8 cellular contexts compared by ENCODE assay signal in the genomic region with DNA sequence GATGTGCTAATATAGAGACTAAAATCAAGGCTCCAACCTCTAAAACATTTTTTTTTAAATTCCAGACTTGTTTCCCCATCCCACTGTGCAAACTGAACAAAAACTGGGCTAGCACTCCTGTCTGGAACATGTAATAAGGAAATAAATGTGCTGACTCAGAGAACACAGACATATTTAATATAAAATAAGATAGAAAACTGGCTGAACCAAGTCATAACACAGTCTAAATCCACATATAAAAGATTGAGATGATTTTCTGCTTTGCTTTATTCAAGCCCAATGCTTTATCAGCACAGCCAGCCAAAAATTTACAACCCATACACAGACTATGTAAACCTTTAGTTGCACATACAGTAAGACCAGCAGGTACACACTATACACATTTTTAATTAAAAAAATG. TPM values are rescaled to one million over a fixed set of nuclear protein-coding genes. Genes with fewer than 3 reads are reported as not detected.
DNase-seq lines count a peak whose midpoint lies in the region; ATAC-seq, FAIRE-seq and TF ChIP-seq lines count a peak whose summit lies in the region.

No MANE protein-coding gene starts in this region.

- H3K4me1 Mint-ChIP-seq in CD4-positive, CD25-positive, alpha-beta regulatory T cell = peaks cover 10 to 71% (median 51%) of the 10 kb centered on the region in 4 donors

- intact Hi-C loops in OCI-LY7 (cut with micrococcal nuclease; ENCODE audit: unreplicated experiment) (loop anchor here (10.0 kb wide), 1 partner anchor 272 kb away; a partner anchor contains a TSS), endothelial cell of umbilical vein (cut with micrococcal nuclease) (loop anchor here (1.0 to 5.0 kb wide), 2 partner anchors 7 to 39 kb away; no protein-coding TSS in a partner anchor)

- POLR2A ChIA-PET in OCI-LY7 (lab: Charles Lee) (no interaction called here), endothelial cell of umbilical vein (lab: Charles Lee) (no interaction called here)

- H3K27ac ChIP-seq in CD4-positive, CD25-positive, alpha-beta regulatory T cell (ENCODE audit: insufficient read depth, low read length, poor library complexity, severe bottlenecking) = peak overlapping the region; percentile 55
- no peak overlapping the region for H3K27ac ChIP-seq in OCI-LY7 (ENCODE audit: low read depth, low read length, poor library complexity, severe bottlenecking)
- H3K27ac ChIP-seq in endothelial cell of umbilical vein (ENCODE audit: insufficient read depth, low read depth, low read length) = no peak overlapping the region
- peak overlapping the region; percentile 92 for H3K27ac ChIP-seq in osteoblast (ENCODE audit: low read depth, low read length)

- no peak for DNase-seq in CD4-positive, CD25-positive, alpha-beta regulatory T cell
- DNase-seq in OCI-LY7 (ENCODE audit: low spot score) (no peak), endothelial cell of umbilical vein (ENCODE audit: low read depth, low spot score) (no peak), osteoblast (ENCODE audit: insufficient read length, low spot score, missing footprints) (peak; percentile 73), GM12892 (ENCODE audit: insufficient read length) (no peak), dedifferentiated amniotic fluid mesenchymal stem cell (ENCODE audit: extremely low spot score) (no peak)
- DNase-seq in effector CD8-positive, alpha-beta T cell (lab: John Stamatoyannopoulos, UW) = no peak

- peaks cover 0 to 1% (median 0%) of the 10 kb centered on the region in 7 donors for H3K9me3 Mint-ChIP-seq in CD4-positive, CD25-positive, alpha-beta regulatory T cell

- dilution Hi-C loops in endothelial cell of umbilical vein (cut with MboI; ENCODE audit: extremely low pct_ligation_motif_present, low sequenced_read_pairs) = no loop called here

- no peaks in the 10 kb centered on the region for H3K9me1 ChIP-seq in endothelial cell of umbilical vein (replicated peaks; ENCODE audit: control insufficient read depth, extremely low read depth, insufficient read depth, low read length)

- no peak for ATAC-seq in CD4-positive, CD25-positive, alpha-beta regulatory T cell (ENCODE audit: low read depth in 2 of 2)
- no peak for ATAC-seq in GM21737 (IDR thresholded peaks at IDR 0.05; ENCODE audit: unreplicated experiment)

- peak overlapping the region; percentile 92 to 99 (median 96) for H3K4me3 Mint-ChIP-seq in CD4-positive, CD25-positive, alpha-beta regulatory T cell

- peak overlapping the region; percentile 78 to 100 (median 100) for H3K27ac Mint-ChIP-seq in CD4-positive, CD25-positive, alpha-beta regulatory T cell

- peaks cover 1% of the 10 kb centered on the region for H3K36me3 ChIP-seq in CD4-positive, CD25-positive, alpha-beta regulatory T cell (ENCODE audit: control insufficient read depth, insufficient read depth, low read length)
- H3K36me3 ChIP-seq in OCI-LY7 (ENCODE audit: insufficient read depth, low read length) (no peaks in the 10 kb centered on the region), endothelial cell of umbilical vein (ENCODE audit: control insufficient read depth in 2 of 2, extremely low read depth in 1 of 2, insufficient read depth in 2 of 2, low read length in 2 of 2) (no peaks in the 10 kb centered on the region), osteoblast (ENCODE audit: insufficient read depth, low read length) (peaks cover 6% of the 10 kb centered on the region)

- peak overlapping the region; percentile 30 for H3K9ac ChIP-seq in endothelial cell of umbilical vein (replicated peaks; ENCODE audit: extremely low read depth, insufficient read depth, low read length)

- no peaks in the 10 kb centered on the region for H4K20me1 ChIP-seq in OCI-LY7 (ENCODE audit: insufficient read depth, low read length)
- H4K20me1 ChIP-seq in endothelial cell of umbilical vein (replicated peaks; ENCODE audit: control insufficient read depth, extremely low read depth, insufficient read depth, low read length) = peaks cover 5% of the 10 kb centered on the region
- H4K20me1 ChIP-seq in osteoblast (ENCODE audit: insufficient read depth, low read length) = peaks cover 44% of the 10 kb centered on the region

- TF ChIP-seq CTCF in OCI-LY7 (conservative IDR thresholded peaks at IDR 0.05; ENCODE audit: low read length) (no peak), endothelial cell of umbilical vein (IDR thresholded peaks at IDR 0.05; ENCODE audit: extremely low read depth in 1 of 2, insufficient read depth in 1 of 2, low read depth in 1 of 2, low read length in 2 of 2) (no peak), osteoblast (IDR thresholded peaks at IDR 0.05; ENCODE audit: extremely low read depth, low read depth, low read length) (no peak)

- H3K4me1 ChIP-seq in CD4-positive, CD25-positive, alpha-beta regulatory T cell (ENCODE audit: control insufficient read depth, insufficient read depth, low read length, poor library complexity, severe bottlenecking) = peaks cover 32% of the 10 kb centered on the region
- H3K4me1 ChIP-seq in OCI-LY7 (ENCODE audit: insufficient read depth, low read length, poor library complexity, severe bottlenecking) = peaks cover 25% of the 10 kb centered on the region
- H3K4me1 ChIP-seq in endothelial cell of umbilical vein (ENCODE audit: control insufficient read depth, extremely low read depth, insufficient read depth, low read length) = peaks cover 21% of the 10 kb centered on the region
- H3K4me1 ChIP-seq in osteoblast (ENCODE audit: insufficient read depth, low read length) = peaks cover 24% of the 10 kb centered on the region

- TSS peak; percentile 63 for BruUV-seq in OCI-LY7 (replicated peaks; lab: Mats Ljungman, UMichigan)
- BruUV-seq in endothelial cell of umbilical vein (replicated peaks; lab: Mats Ljungman, UMichigan) = no TSS peak

- no peaks in the 10 kb centered on the region for H3K9me3 ChIP-seq in CD4-positive, CD25-positive, alpha-beta regulatory T cell (ENCODE audit: control insufficient read depth in 2 of 2, low read length in 2 of 2)
- no peaks in the 10 kb centered on the region for H3K9me3 ChIP-seq in OCI-LY7 (ENCODE audit: low read length)
- H3K9me3 ChIP-seq in endothelial cell of umbilical vein (replicated peaks; ENCODE audit: control insufficient read depth, insufficient read depth, low read length) = no peaks in the 10 kb centered on the region
- H3K9me3 ChIP-seq in osteoblast (ENCODE audit: low read depth, low read length) = no peaks in the 10 kb centered on the region

- peaks cover 8% of the 10 kb centered on the region for H3K36me3 Mint-ChIP-seq in CD4-positive, CD25-positive, alpha-beta regulatory T cell

- H3K4me2 ChIP-seq in OCI-LY7 (ENCODE audit: low read length) (peak overlapping the region; percentile 86), endothelial cell of umbilical vein (ENCODE audit: insufficient read depth, low read length) (peak overlapping the region; percentile 98), osteoblast (ENCODE audit: insufficient read depth, low read length) (peak overlapping the region; percentile 97)

- CTCF ChIA-PET in OCI-LY7 (lab: Charles Lee; ENCODE audit: unreplicated experiment) (no interaction called here), endothelial cell of umbilical vein (lab: Charles Lee) (interaction anchor here (1.0 kb wide), 1 partner anchor 75 kb away, joined by 4 read pairs; no protein-coding TSS in a partner anchor)

- no peaks in the 10 kb centered on the region for H3K9me2 ChIP-seq in OCI-LY7 (ENCODE audit: insufficient read depth, low read length)

- H2AFZ ChIP-seq in OCI-LY7 (ENCODE audit: low read length) (no peak overlapping the region), endothelial cell of umbilical vein (ENCODE audit: low read depth, low read length) (no peak overlapping the region), osteoblast (ENCODE audit: low read length) (no peak overlapping the region)

- H3K79me2 ChIP-seq in OCI-LY7 (ENCODE audit: insufficient read depth, low read depth, low read length) (no peaks in the 10 kb centered on the region; the same call in 1 of the 2 replicates), endothelial cell of umbilical vein (ENCODE audit: control insufficient read depth, insufficient read depth, low read length) (peaks cover 54% of the 10 kb centered on the region), osteoblast (ENCODE audit: insufficient read depth, low read length) (peaks cover 67% of the 10 kb centered on the region)

- no peaks in the 10 kb centered on the region for H3K27me3 ChIP-seq in CD4-positive, CD25-positive, alpha-beta regulatory T cell (ENCODE audit: control insufficient read depth, insufficient read depth, low read length)
- no peaks in the 10 kb centered on the region for H3K27me3 ChIP-seq in endothelial cell of umbilical vein (ENCODE audit: control insufficient read depth in 2 of 2, insufficient read depth in 2 of 2, low read length in 2 of 2)
- H3K27me3 ChIP-seq in osteoblast (ENCODE audit: insufficient read depth, low read length) = no peaks in the 10 kb centered on the region

- TF ChIP-seq POLR2A in endothelial cell of umbilical vein (IDR thresholded peaks at IDR 0.05; ENCODE audit: low read depth, low read length) (no peak), GM12892 (IDR thresholded peaks at IDR 0.05; ENCODE audit: low read depth, low read length) (no peak)

- FAIRE-seq in endothelial cell of umbilical vein (lab: Jason Lieb, UNC) (no peak), GM12892 (lab: Jason Lieb, UNC) (no peak)

- H3K27me3 Mint-ChIP-seq in CD4-positive, CD25-positive, alpha-beta regulatory T cell = peaks cover 9% of the 10 kb centered on the region

- H3K4me3 ChIP-seq in CD4-positive, CD25-positive, alpha-beta regulatory T cell (ENCODE audit: low read depth, low read length) = peak overlapping the region; percentile 96
- peak overlapping the region; percentile 77 for H3K4me3 ChIP-seq in OCI-LY7 (ENCODE audit: low read depth, low read length, poor library complexity, severe bottlenecking)
- peak overlapping the region; percentile 41 to 89 (median 55) for H3K4me3 ChIP-seq in endothelial cell of umbilical vein (replicated peaks in 1 of 3; ENCODE audit: insufficient read depth in 1 of 3, low read depth in 1 of 3, low read length in 3 of 3)
- H3K4me3 ChIP-seq in osteoblast (ENCODE audit: insufficient read depth, low read length) = peak overlapping the region; percentile 90

RNA-seq across cellular contexts. Expression of a gene that starts 1.5 kb away (rescaled TPM):
- total RNA-seq in CD4-positive, CD25-positive, alpha-beta regulatory T cell = 262 TPM
- polyA plus RNA-seq in CD4-positive, CD25-positive, alpha-beta regulatory T cell = 100 to 1,000 TPM; 100 to 125 (median 118) TPM
- 11.4 and 14.8 TPM in 2 replicates for total RNA-seq in OCI-LY7 (2014; rRNA removed; shearing (Covaris generic))
- total RNA-seq in OCI-LY7 (2022) = 28.7 and 37.2 TPM in 2 replicates
- 108 and 124 TPM in 2 replicates for total RNA-seq in endothelial cell of umbilical vein
- 48.2 and 59.1 TPM in 2 replicates for polyA plus RNA-seq in endothelial cell of umbilical vein
- 53.0 and 53.1 TPM in 2 replicates for polyA plus RNA-seq in endothelial cell of umbilical vein (2011; cell fraction: cytosol; rRNA removed)
- 102 and 117 TPM in 2 replicates for polyA plus RNA-seq in endothelial cell of umbilical vein (2011; cell fraction: nucleus; rRNA removed)
- polyA plus RNA-seq in endothelial cell of umbilical vein (2012) = 74.6 and 78.3 TPM in 2 replicates
- polyA minus RNA-seq in endothelial cell of umbilical vein = 130 and 144 TPM in 2 replicates
- polyA minus RNA-seq in endothelial cell of umbilical vein (2011; cell fraction: cytosol; rRNA and poly(A)+ RNA removed) = 55.0 TPM
- polyA minus RNA-seq in endothelial cell of umbilical vein (2011; cell fraction: nucleus; rRNA and poly(A)+ RNA removed) = 64.6 and 75.9 TPM in 2 replicates
- 197 and 206 TPM in 2 replicates for total RNA-seq in osteoblast
- 66.7 TPM for polyA plus RNA-seq in GM12892 (2012; ENCODE audit: missing spikeins)

RNA-seq across cellular contexts. Expression of a gene that starts 36.3 kb away (rescaled TPM):
- total RNA-seq in CD4-positive, CD25-positive, alpha-beta regulatory T cell = 1.1 TPM
- polyA plus RNA-seq in CD4-positive, CD25-positive, alpha-beta regulatory T cell = under 1 TPM; 0.03 to 0.31 (median 0.14) TPM
- total RNA-seq in OCI-LY7 (2014; rRNA removed; shearing (Covaris generic)) = not detected in 2 replicates
- total RNA-seq in OCI-LY7 (2022) = 0.08 TPM in 1 of 2 replicates, not detected in the other
- 663 and 684 TPM in 2 replicates for total RNA-seq in endothelial cell of umbilical vein
- polyA plus RNA-seq in endothelial cell of umbilical vein = 292 and 303 TPM in 2 replicates
- 292 and 325 TPM in 2 replicates for polyA plus RNA-seq in endothelial cell of umbilical vein (2011; cell fraction: cytosol; rRNA removed)
- 136 and 153 TPM in 2 replicates for polyA plus RNA-seq in endothelial cell of umbilical vein (2011; cell fraction: nucleus; rRNA removed)
- polyA plus RNA-seq in endothelial cell of umbilical vein (2012) = 489 and 555 TPM in 2 replicates
- polyA minus RNA-seq in endothelial cell of umbilical vein = 263 and 271 TPM in 2 replicates
- 99.5 TPM for polyA minus RNA-seq in endothelial cell of umbilical vein (2011; cell fraction: cytosol; rRNA and poly(A)+ RNA removed)
- polyA minus RNA-seq in endothelial cell of umbilical vein (2011; cell fraction: nucleus; rRNA and poly(A)+ RNA removed) = 60.6 and 86.5 TPM in 2 replicates
- 861 and 988 TPM in 2 replicates for total RNA-seq in osteoblast
- polyA plus RNA-seq in GM12892 (2012; ENCODE audit: missing spikeins) = 1.9 TPM

Comparison
In these comparisons a context has a peak if more than half of its experiments do, and no peak if none do; other contexts are left out.
1. H3K27ac ChIP-seq: peak in CD4-positive, CD25-positive, alpha-beta regulatory T cell (single experiment) and osteoblast (single experiment); none in OCI-LY7 (single experiment) and endothelial cell of umbilical vein (single experiment).
2. RNA of a gene that starts 36.3 kb away (total RNA-seq): 861 to 988 TPM in osteoblast and 663 to 684 TPM in endothelial cell of umbilical vein; 1.1 TPM in CD4-positive, CD25-positive, alpha-beta regulatory T cell (single experiment) and 0.08 TPM in OCI-LY7; every median in the first group is over 100 times any median in the second.
3. Peak in every context shown above with its lines, with median percentiles within 50 percentile points of each other: H3K4me3 ChIP-seq and H3K4me2 ChIP-seq.